Comparison of ENCODE assay signal across 18 cellular contexts in genomic region chr11:97201743-97202612, GRCh38.
DNase-seq lines count a peak whose midpoint lies in the region; ATAC-seq and TF ChIP-seq lines count a peak whose summit lies in the region.
"Had no signal": no experiment of that assay in that cellular context is flagged by ENCODE, and none has a peak within 500 bp of the region (broad histone marks: within the 10 kb centered on the region; RNA-seq: fewer than 3 reads in every experiment).

No MANE protein-coding gene starts in this region.

- H3K4me1 Mint-ChIP-seq in WTC11: peaks cover 15% of the 10 kb centered on the region

- intact Hi-C loops in Right ventricle myocardium superior (cut with DNase I) (no loop called here), cardiac septum (cut with DNase I) (no loop called here), right cardiac atrium (cut with DNase I) (no loop called here), stomach (cut with DNase I; ENCODE audit: low total_unique reads) (no loop called here)

- 54% methylated on average over 3 of the region's 3 CpGs for WGBS in right cardiac atrium
- WGBS in stomach, 5 donors: 69 to 78% (median 73%) methylated on average over 3 of the region's 3 CpGs

- no peaks in the 10 kb centered on the region for H3K36me3 ChIP-seq in stomach
- H3K36me3 ChIP-seq: MG63 had no signal

- no peak overlapping the region for H3K4me3 ChIP-seq in right cardiac atrium (ENCODE audit: low read length)
- H3K4me3 ChIP-seq in stomach: no peak overlapping the region
- H3K4me3 ChIP-seq: A549, MG63 had no signal

- H3K27me3 ChIP-seq in right cardiac atrium (ENCODE audit: control insufficient read depth, insufficient read depth): no peaks in the 10 kb centered on the region
- no peaks in the 10 kb centered on the region for H3K27me3 ChIP-seq in stomach
- H3K27me3 ChIP-seq: MG63 had no signal

- in situ Hi-C loops in GM13976 (cut with MboI; ENCODE audit: low sequenced_read_pairs, unreplicated experiment): no loop called here

- no peak for DNase-seq in Right ventricle myocardium superior
- no peak for DNase-seq in cardiac septum (ENCODE audit: low spot score)
- DNase-seq in WTC11 (ENCODE audit: low spot score): no peak
- no peak for DNase-seq in right cardiac atrium
- no peak for DNase-seq in stimulated activated CD4-positive, alpha-beta T cell treated with anti-CD3 and anti-CD28 coated beads, Interleukin-4, amount 100 ng/mL, for 24 hours
- DNase-seq in stomach: no peak
- DNase-seq in GM13976 (ENCODE audit: low spot score): no peak
- DNase-seq: DMS153, IMR-90, Karpas-422, MG63, NCI-H1092, NCI-H774, SK-N-SH had no signal

- no peak for TF ChIP-seq CTCF in WTC11 (IDR thresholded peaks at IDR 0.05)
- no peak for TF ChIP-seq CTCF in stomach (IDR thresholded peaks at IDR 0.05)
- TF ChIP-seq CTCF in GM13976 (IDR thresholded peaks at IDR 0.05; ENCODE audit: borderline replicate concordance, control extremely low read depth, extremely low read depth, insufficient read depth, missing control alignments): no peak

- ATAC-seq in Right ventricle myocardium superior (ENCODE audit: poor library complexity): peak; percentile 85
- ATAC-seq in WTC11: no peak
- peak; percentile 57 to 84 for ATAC-seq in right cardiac atrium
- ATAC-seq in HG02840 (IDR thresholded peaks at IDR 0.05; ENCODE audit: low FRiP score, unreplicated experiment): no peak
- ATAC-seq: A549, Panc1 had no signal

- no peak for TF ChIP-seq POLR2A in stomach (IDR thresholded peaks at IDR 0.05)

- H3K9me3 Mint-ChIP-seq in WTC11: peaks cover 19% of the 10 kb centered on the region

- H3K27ac Mint-ChIP-seq in WTC11: peak overlapping the region; percentile 50

- POLR2A ChIA-PET in WTC11 (lab: Charles Lee): interaction anchor here (0.5 kb wide), 1 partner anchor 738 kb away, joined by 3 read pairs; no protein-coding TSS in a partner anchor

- H3K9me3 ChIP-seq in right cardiac atrium (ENCODE audit: control insufficient read depth, low read length) (no peaks in the 10 kb centered on the region), stomach (peaks cover 0 to 21% (median 3%) of the 10 kb centered on the region in 4 donors)
- H3K9me3 ChIP-seq: A549, MG63, SK-N-SH had no signal

- no peak for TF ChIP-seq EP300 in stomach (IDR thresholded peaks at IDR 0.05)

- CTCF ChIA-PET in WTC11 (lab: Charles Lee): interaction anchor here (0.6 to 1.8 kb wide), 6 partner anchors 9 to 738 kb away, joined by 3 to 5 read pairs (median 3); no protein-coding TSS in a partner anchor

- H3K27me3 Mint-ChIP-seq in WTC11 (ENCODE audit: low read depth): no peaks in the 10 kb centered on the region

- H3K4me3 Mint-ChIP-seq in WTC11: no peak overlapping the region

- peaks cover 2% of the 10 kb centered on the region for H3K36me3 Mint-ChIP-seq in WTC11

- H3K4me1 ChIP-seq in right cardiac atrium (ENCODE audit: control insufficient read depth, insufficient read depth, low read length) (peaks cover 2% of the 10 kb centered on the region), stomach (no peaks in the 10 kb centered on the region)
- H3K4me1 ChIP-seq: A549 had no signal

- H3K27ac ChIP-seq in right cardiac atrium (ENCODE audit: low read length): no peak overlapping the region
- H3K27ac ChIP-seq in stomach: no peak overlapping the region
- H3K27ac ChIP-seq: A549, C4-2B had no signal

TF ChIP-seq in WTC11, 78 proteins besides CTCF, POLR2A, EP300 and RAD21:
- no peak for TF ChIP-seq NFATC4 (CRISPR knock-in tag; IDR thresholded peaks at IDR 0.05)
- no peak for TF ChIP-seq OVOL2 (CRISPR knock-in tag; IDR thresholded peaks at IDR 0.05; ENCODE audit: borderline replicate concordance)
- TF ChIP-seq AFF4 (CRISPR knock-in tag; IDR thresholded peaks at IDR 0.05; ENCODE audit: borderline replicate concordance): no peak

Comparison
In these comparisons a context has a peak if more than half of its experiments do, and no peak if none do; other contexts are left out.
1. ATAC-seq: peak in Right ventricle myocardium superior (single experiment) and right cardiac atrium (2 of 2); none in WTC11 (single experiment) and HG02840 (single experiment).